ENCODE assay signal across 8 cellular contexts in the genomic region with DNA sequence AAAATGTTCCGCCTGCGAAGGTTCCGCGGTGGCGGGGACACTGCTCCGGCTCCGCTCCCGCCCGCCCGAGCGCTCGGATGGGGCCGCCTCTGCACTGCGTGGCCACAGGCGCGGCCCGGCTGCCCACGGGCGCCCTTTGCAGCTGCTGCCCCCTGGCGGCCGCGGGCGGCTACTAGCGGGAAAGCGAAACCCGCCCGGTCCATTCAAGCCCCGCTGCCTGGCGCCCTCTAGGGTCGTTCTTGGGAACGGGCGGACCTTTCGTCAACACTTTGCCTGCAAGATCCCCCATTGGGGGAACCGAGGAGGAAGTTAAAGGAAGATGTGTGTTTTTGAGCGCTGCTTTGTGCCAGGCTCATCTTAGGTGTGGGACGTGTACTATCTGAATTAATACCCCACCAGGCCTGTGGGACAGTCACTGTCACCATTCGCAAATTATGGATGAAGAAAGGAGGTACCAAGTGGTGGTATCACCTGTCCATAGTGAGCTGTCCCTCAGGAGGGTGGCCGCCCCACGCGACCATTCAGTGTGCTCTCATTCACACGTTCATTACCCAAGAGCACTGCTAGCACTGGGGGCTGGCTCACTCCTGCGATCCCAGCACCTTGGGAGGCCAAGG. TPM values are rescaled to one million over a fixed set of nuclear protein-coding genes. Genes with fewer than 3 reads are reported as not detected.
A peak's percentile ranks its signal among the peaks of the same experiment; 100 is the strongest.
DNase-seq lines count a peak whose midpoint lies in the region; ATAC-seq lines count a peak whose summit lies in the region.

No MANE protein-coding gene starts in this region.

- POLR2A ChIA-PET in activated naive CD8-positive, alpha-beta T cell treated with anti-CD3 and anti-CD28 coated beads, Interleukin-2, amount 10 ng/mL, durations not matched to agents 7 days and 5 days (lab: Charles Lee), result interaction anchor here (0.7 to 4.5 kb wide), 10 partner anchors 12 to 1256 kb away, joined by 3 to 24 read pairs (median 4); a partner anchor contains a TSS

- no peaks in the 10 kb centered on the region for H3K9me3 Mint-ChIP-seq in activated naive CD8-positive, alpha-beta T cell treated with anti-CD3 and anti-CD28 coated beads, Interleukin-2, amount 10 ng/mL, durations not matched to agents 7 days and 5 days

- intact Hi-C loops in cardiac septum (cut with DNase I), result loop anchor here (2.0 to 10.0 kb wide), 3 partner anchors 69 to 281 kb away; no protein-coding TSS in a partner anchor

- ATAC-seq in HG02610 (IDR thresholded peaks at IDR 0.05; ENCODE audit: unreplicated experiment) (peak; percentile 48), HG03045 (IDR thresholded peaks at IDR 0.05; ENCODE audit: unreplicated experiment) (no peak)
- ATAC-seq in activated naive CD8-positive, alpha-beta T cell treated with anti-CD3 and anti-CD28 coated beads, Interleukin-2, amount 10 ng/mL, durations not matched to agents 7 days and 5 days (ENCODE audit: low read depth), result peak; percentile 85

- no peaks in the 10 kb centered on the region for H3K36me3 Mint-ChIP-seq in activated naive CD8-positive, alpha-beta T cell treated with anti-CD3 and anti-CD28 coated beads, Interleukin-2, amount 10 ng/mL, durations not matched to agents 7 days and 5 days

- H3K4me1 Mint-ChIP-seq in activated naive CD8-positive, alpha-beta T cell treated with anti-CD3 and anti-CD28 coated beads, Interleukin-2, amount 10 ng/mL, durations not matched to agents 7 days and 5 days, result peaks cover 14% of the 10 kb centered on the region

- H3K27me3 Mint-ChIP-seq in activated naive CD8-positive, alpha-beta T cell treated with anti-CD3 and anti-CD28 coated beads, Interleukin-2, amount 10 ng/mL, durations not matched to agents 7 days and 5 days, result peaks cover 5% of the 10 kb centered on the region

- DNase-seq in GDM1 (lab: John Stamatoyannopoulos, UW) (peak; percentile 85), NCI-H1694 treated with DMSO at 0.1 percent for 48 hours (lab: John Stamatoyannopoulos, UW) (peak; percentile 93), T-helper 1 cell (peak; percentile 82 to 92 (median 88)), cardiac septum (ENCODE audit: low spot score) (peak; percentile 96), putamen (ENCODE audit: low spot score) (peak; percentile 44)
- peak; percentile 97 for DNase-seq in activated naive CD8-positive, alpha-beta T cell treated with anti-CD3 and anti-CD28 coated beads, Interleukin-2, amount 10 ng/mL, durations not matched to agents 7 days and 5 days

- peak overlapping the region; percentile 15 for H3K27ac Mint-ChIP-seq in activated naive CD8-positive, alpha-beta T cell treated with anti-CD3 and anti-CD28 coated beads, Interleukin-2, amount 10 ng/mL, durations not matched to agents 7 days and 5 days

- H3K4me3 Mint-ChIP-seq in activated naive CD8-positive, alpha-beta T cell treated with anti-CD3 and anti-CD28 coated beads, Interleukin-2, amount 10 ng/mL, durations not matched to agents 7 days and 5 days, result peak overlapping the region; percentile 25

RNA-seq across cellular contexts. Expression of a gene that starts 19.4 kb away (rescaled TPM):
- total RNA-seq in activated naive CD8-positive, alpha-beta T cell treated with anti-CD3 and anti-CD28 coated beads, Interleukin-2, amount 10 ng/mL, durations not matched to agents 7 days and 5 days, result 10 to 100 TPM; 43.5 to 46.6 TPM
- total RNA-seq in cardiac septum, result 0.73 TPM

RNA-seq across cellular contexts. Expression of a gene that starts 24.9 kb away (rescaled TPM):
- total RNA-seq in activated naive CD8-positive, alpha-beta T cell treated with anti-CD3 and anti-CD28 coated beads, Interleukin-2, amount 10 ng/mL, durations not matched to agents 7 days and 5 days, result 10 to 100 TPM; 51.7 to 53.3 TPM
- total RNA-seq in cardiac septum, result 2.3 TPM

Comparison
In these comparisons a context has a peak if more than half of its experiments do, and no peak if none do; other contexts are left out.
1. DNase-seq: peak in every context shown above with its lines; median percentile 97 in activated naive CD8-positive, alpha-beta T cell treated with anti-CD3 and anti-CD28 coated beads, Interleukin-2, amount 10 ng/mL, durations not matched to agents 7 days and 5 days; 96 in cardiac septum; 93 in NCI-H1694 treated with DMSO at 0.1 percent for 48 hours; 88 in T-helper 1 cell; 85 in GDM1; 44 in putamen.
2. RNA of a gene that starts 19.4 kb away (total RNA-seq): 43.5 to 46.6 TPM in activated naive CD8-positive, alpha-beta T cell treated with anti-CD3 and anti-CD28 coated beads, Interleukin-2, amount 10 ng/mL, durations not matched to agents 7 days and 5 days; 0.73 TPM in cardiac septum (single experiment); every median in the first group is over 10 times any median in the second.
3. RNA of a gene that starts 24.9 kb away (total RNA-seq): 51.7 to 53.3 TPM in activated naive CD8-positive, alpha-beta T cell treated with anti-CD3 and anti-CD28 coated beads, Interleukin-2, amount 10 ng/mL, durations not matched to agents 7 days and 5 days; 2.3 TPM in cardiac septum (single experiment); every median in the first group is over 10 times any median in the second.